ENCODE assay signal across 1 cellular context in the genomic region with DNA sequence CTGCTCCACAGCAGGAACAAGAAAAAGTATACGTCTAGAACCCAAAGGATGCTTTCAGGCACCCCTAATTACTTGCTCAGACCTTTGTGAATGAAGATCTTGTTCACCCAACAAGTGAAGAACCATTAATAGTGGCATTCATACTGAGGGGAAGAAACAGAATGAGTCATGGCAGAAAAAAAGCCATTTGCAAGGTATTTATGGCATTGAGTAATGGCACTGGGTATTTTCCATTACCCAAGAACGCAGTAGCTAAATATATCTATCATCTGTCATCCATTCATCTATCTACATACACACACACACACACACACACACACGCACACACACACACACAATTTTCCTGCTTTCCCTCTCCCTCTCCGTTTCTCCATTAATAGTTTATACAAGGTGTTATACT.
A peak's percentile ranks its signal among the peaks of the same experiment; 100 is the strongest.
TF ChIP-seq lines count a peak whose summit lies in the region.

No MANE protein-coding gene starts in this region.

TF ChIP-seq in GM12878, 131 proteins besides CTCF, POLR2A, EP300 and RAD21:
- TF ChIP-seq ATF7 (IDR thresholded peaks at IDR 0.05; ENCODE audit: low read depth) (peak; percentile 54; the same call in 1 of the 2 replicates), NR2F1 (conservative IDR thresholded peaks at IDR 0.05) (no peak)
TF ChIP-seq in GM12878: peak in this region for 1.
